9 cellular contexts compared by ENCODE assay signal in genomic region chr10:3886666-3887251, GRCh38.
DNase-seq lines count a peak whose midpoint lies in the region; ATAC-seq and TF ChIP-seq lines count a peak whose summit lies in the region.
"Had no signal": no experiment of that assay in that cellular context is flagged by ENCODE, and none has a peak within 500 bp of the region (broad histone marks: within the 10 kb centered on the region; RNA-seq: fewer than 3 reads in every experiment).

No MANE protein-coding gene starts in this region.

- no peaks in the 10 kb centered on the region for H3K27me3 ChIP-seq in thyroid gland
- H3K27me3 ChIP-seq: BLaER1 had no signal

- H3K9me3 Mint-ChIP-seq in activated CD4-positive, alpha-beta T cell treated with anti-CD3 and anti-CD28 coated beads for 36 hours (ENCODE audit: low read depth): peaks cover 2% of the 10 kb centered on the region

- H3K4me3 ChIP-seq in astrocyte of the spinal cord (ENCODE audit: low read depth, low read length): no peak overlapping the region
- H3K4me3 ChIP-seq in thyroid gland (replicated peaks in 1 of 3): no peak overlapping the region
- H3K4me3 ChIP-seq: BLaER1 had no signal

- POLR2A ChIA-PET in activated CD4-positive, alpha-beta T cell treated with anti-CD3 and anti-CD28 coated beads for 36 hours (lab: Charles Lee): interaction anchor here (1.0 kb wide), 1 partner anchor 10 kb away, joined by 4 read pairs; no protein-coding TSS in a partner anchor

- peak; percentile 19 for ATAC-seq in activated CD4-positive, alpha-beta T cell treated with anti-CD3 and anti-CD28 coated beads for 36 hours
- ATAC-seq in left colon (peak; percentile 83), HG03520 (IDR thresholded peaks at IDR 0.05; ENCODE audit: unreplicated experiment) (no peak)

- H3K9me3 ChIP-seq in thyroid gland: no peaks in the 10 kb centered on the region
- H3K9me3 ChIP-seq: BLaER1 had no signal

- 53 to 60% methylated on average over 11 of the region's 11 CpGs for WGBS in thyroid gland, 2 donors

- H3K36me3 Mint-ChIP-seq in activated CD4-positive, alpha-beta T cell treated with anti-CD3 and anti-CD28 coated beads for 36 hours (ENCODE audit: low read depth): peaks cover 1% of the 10 kb centered on the region

- H3K4me1 Mint-ChIP-seq in activated CD4-positive, alpha-beta T cell treated with anti-CD3 and anti-CD28 coated beads for 36 hours: peaks cover 26% of the 10 kb centered on the region

- peak overlapping the region; percentile 26 for H3K4me3 Mint-ChIP-seq in activated CD4-positive, alpha-beta T cell treated with anti-CD3 and anti-CD28 coated beads for 36 hours

- CTCF ChIA-PET in activated CD4-positive, alpha-beta T cell treated with anti-CD3 and anti-CD28 coated beads for 36 hours (lab: Charles Lee): no interaction called here

- no peaks in the 10 kb centered on the region for H3K36me3 ChIP-seq in thyroid gland
- H3K36me3 ChIP-seq: BLaER1 had no signal

- TF ChIP-seq CTCF in astrocyte of the spinal cord (IDR thresholded peaks at IDR 0.05; ENCODE audit: low read depth, low read length): no peak
- no peak for TF ChIP-seq CTCF in thyroid gland (IDR thresholded peaks at IDR 0.05)

- intact Hi-C loops in activated CD4-positive, alpha-beta T cell treated with anti-CD3 and anti-CD28 coated beads for 36 hours (cut with DNase I, micrococcal nuclease): no loop called here
- intact Hi-C loops in left colon (cut with DNase I, micrococcal nuclease) (no loop called here), thyroid gland (cut with DNase I) (no loop called here)

- H3K27ac Mint-ChIP-seq in activated CD4-positive, alpha-beta T cell treated with anti-CD3 and anti-CD28 coated beads for 36 hours: peak overlapping the region; percentile 65

- peaks cover 7 to 31% of the 10 kb centered on the region in 2 donors for H3K4me1 ChIP-seq in thyroid gland
- H3K4me1 ChIP-seq: BLaER1 had no signal

- H3K27me3 Mint-ChIP-seq in activated CD4-positive, alpha-beta T cell treated with anti-CD3 and anti-CD28 coated beads for 36 hours: peaks cover 3% of the 10 kb centered on the region

- DNase-seq in activated CD4-positive, alpha-beta T cell treated with anti-CD3 and anti-CD28 coated beads for 36 hours: no peak
- no peak for DNase-seq in activated CD4-positive, alpha-beta T cell treated with anti-CD3 and anti-CD28 coated beads, Interleukin-2, amount 50 U/mL, for 4 hours
- DNase-seq in astrocyte of the spinal cord (ENCODE audit: low read depth, low spot score) (peak; percentile 96), left colon (no peak), thyroid gland (no peak), NCI-H146 (lab: John Stamatoyannopoulos, UW) (no peak)
- DNase-seq in stimulated activated CD4-positive, alpha-beta T cell treated with anti-CD3 and anti-CD28 coated beads, Interleukin-4, amount 100 ng/mL, for 24 hours: no peak

- peak overlapping the region; percentile 37 to 78 (median 66) for H3K27ac ChIP-seq in thyroid gland
- H3K27ac ChIP-seq: BLaER1 had no signal

- no peak for TF ChIP-seq POLR2A in thyroid gland (IDR thresholded peaks at IDR 0.05)

- in situ Hi-C loops in astrocyte of the spinal cord (cut with HindIII; ENCODE audit: low sequenced_read_pairs): no loop called here
